In the genomic region with DNA sequence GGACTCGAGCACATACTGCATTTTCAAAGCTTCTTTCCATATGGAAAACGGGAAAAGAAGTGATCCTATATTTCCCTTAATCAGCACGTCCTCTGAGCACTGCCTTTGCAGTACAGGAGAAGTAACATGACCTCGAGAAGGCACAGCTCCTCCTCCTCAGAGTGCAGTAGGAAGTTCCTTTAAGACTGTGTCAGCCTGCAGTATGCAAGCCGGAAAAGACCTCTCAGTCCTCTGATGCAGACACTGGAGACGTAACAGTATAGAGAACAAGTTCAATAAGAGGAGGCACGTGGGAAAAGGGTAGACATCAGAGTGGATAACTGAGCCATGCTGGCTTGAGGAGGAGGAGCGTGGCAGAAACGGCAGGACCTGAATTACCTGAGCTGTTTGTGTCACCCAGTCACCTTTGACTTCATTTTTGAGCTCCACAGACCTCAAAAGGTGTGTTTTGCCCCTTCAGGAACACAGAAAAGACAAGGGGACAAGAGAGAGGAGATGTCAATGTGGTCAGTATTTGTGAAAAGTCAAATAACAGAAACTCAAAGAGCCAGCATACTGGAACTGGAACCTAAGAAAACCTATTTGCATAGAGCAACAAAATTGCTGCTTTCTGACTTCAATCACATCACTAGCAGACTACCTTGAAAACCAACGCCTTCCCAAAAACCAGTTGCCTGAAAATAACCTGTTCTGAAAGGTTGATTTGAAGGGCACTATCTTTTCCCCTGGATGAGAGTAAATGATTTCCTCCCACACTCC, we compare ENCODE assay signal across 1 cellular context.
TF ChIP-seq lines count a peak whose summit lies in the region.

No MANE protein-coding gene starts in this region.

TF ChIP-seq in WTC11, 78 proteins besides CTCF, POLR2A, EP300 and RAD21 (continued from another document):
- TF ChIP-seq ARID4B (CRISPR knock-in tag; IDR thresholded peaks at IDR 0.05; ENCODE audit: borderline replicate concordance): no peak
